In genomic region chr1:9018372-9018771, GRCh38 we compare ENCODE assay signal across 20 cellular contexts. TPM values are rescaled to one million over a fixed set of nuclear protein-coding genes. Genes with fewer than 3 reads are reported as not detected.
A peak's percentile ranks its signal among the peaks of the same experiment; 100 is the strongest.
DNase-seq lines count a peak whose midpoint lies in the region; ATAC-seq, FAIRE-seq and TF ChIP-seq lines count a peak whose summit lies in the region.
"Had no signal": no experiment of that assay in that cellular context is flagged by ENCODE, and none has a peak within 500 bp of the region (broad histone marks: within the 10 kb centered on the region; RNA-seq: fewer than 3 reads in every experiment).

No MANE protein-coding gene starts in this region.

- peak overlapping the region; percentile 34 for H3K4me2 ChIP-seq in astrocyte (ENCODE audit: low read length)
- peak overlapping the region; percentile 20 for H3K4me2 ChIP-seq in endothelial cell of umbilical vein (ENCODE audit: insufficient read depth, low read length)
- no peak overlapping the region for H3K4me2 ChIP-seq in osteoblast (ENCODE audit: insufficient read depth, low read length)

- no peaks in the 10 kb centered on the region for H3K36me3 ChIP-seq in astrocyte (ENCODE audit: insufficient read depth, low read length)
- no peaks in the 10 kb centered on the region for H3K36me3 ChIP-seq in endothelial cell of umbilical vein (ENCODE audit: control insufficient read depth in 2 of 2, extremely low read depth in 1 of 2, insufficient read depth in 2 of 2, low read length in 2 of 2)
- no peaks in the 10 kb centered on the region for H3K36me3 ChIP-seq in osteoblast (ENCODE audit: insufficient read depth, low read length)
- no peaks in the 10 kb centered on the region for H3K36me3 ChIP-seq in WERI-Rb-1
- no peaks in the 10 kb centered on the region for H3K36me3 ChIP-seq in adrenal gland (replicated peaks in 1 of 2)

- H3K4me1 ChIP-seq in astrocyte (ENCODE audit: insufficient read depth, low read length) (no peaks in the 10 kb centered on the region), endothelial cell of umbilical vein (ENCODE audit: control insufficient read depth, extremely low read depth, insufficient read depth, low read length) (peaks cover 12% of the 10 kb centered on the region), osteoblast (ENCODE audit: insufficient read depth, low read length) (no peaks in the 10 kb centered on the region), adrenal gland (replicated peaks in 1 of 2) (no peaks in the 10 kb centered on the region)

- H3K4me3 ChIP-seq in astrocyte (ENCODE audit: insufficient read depth, low read depth, low read length) (no peak overlapping the region), endothelial cell of umbilical vein (replicated peaks in 1 of 3; ENCODE audit: insufficient read depth in 1 of 3, low read depth in 1 of 3, low read length in 3 of 3) (no peak overlapping the region), osteoblast (ENCODE audit: insufficient read depth, low read length) (no peak overlapping the region), WERI-Rb-1 (ENCODE audit: low read depth, low read length) (no peak overlapping the region), adrenal gland (no peak overlapping the region)

- H3K27ac ChIP-seq in astrocyte (ENCODE audit: low read depth, low read length) (no peak overlapping the region), endothelial cell of umbilical vein (ENCODE audit: insufficient read depth, low read depth, low read length) (no peak overlapping the region), osteoblast (ENCODE audit: low read depth, low read length) (no peak overlapping the region), WERI-Rb-1 (no peak overlapping the region), adrenal gland (no peak overlapping the region)

- H3K9ac ChIP-seq in astrocyte (ENCODE audit: low read length) (no peak overlapping the region), endothelial cell of umbilical vein (replicated peaks; ENCODE audit: extremely low read depth, insufficient read depth, low read length) (peak overlapping the region; percentile 17)

- peaks cover 2% of the 10 kb centered on the region for H3K27me3 ChIP-seq in astrocyte (ENCODE audit: insufficient read depth, low read length)
- H3K27me3 ChIP-seq in endothelial cell of umbilical vein (ENCODE audit: control insufficient read depth in 2 of 2, insufficient read depth in 2 of 2, low read length in 2 of 2), result no peaks in the 10 kb centered on the region
- peaks cover 3% of the 10 kb centered on the region for H3K27me3 ChIP-seq in osteoblast (ENCODE audit: insufficient read depth, low read length)
- no peaks in the 10 kb centered on the region for H3K27me3 ChIP-seq in WERI-Rb-1 (ENCODE audit: insufficient read depth, low read depth, severe bottlenecking)
- no peaks in the 10 kb centered on the region for H3K27me3 ChIP-seq in adrenal gland

- H3K4me3 Mint-ChIP-seq in astrocyte (ENCODE audit: unreplicated experiment), result no peak overlapping the region
- no peak overlapping the region for H3K4me3 Mint-ChIP-seq in activated CD4-positive, alpha-beta T cell treated with anti-CD3 and anti-CD28 coated beads for 36 hours
- H3K4me3 Mint-ChIP-seq: CD8-positive, alpha-beta memory T cell had no signal

- TF ChIP-seq CTCF in astrocyte (IDR thresholded peaks at IDR 0.05; ENCODE audit: insufficient read depth, low read depth, low read length) (no peak), endothelial cell of umbilical vein (IDR thresholded peaks at IDR 0.05; ENCODE audit: extremely low read depth in 1 of 2, insufficient read depth in 1 of 2, low read depth in 1 of 2, low read length in 2 of 2) (no peak), osteoblast (IDR thresholded peaks at IDR 0.05; ENCODE audit: extremely low read depth, low read depth, low read length) (no peak), WERI-Rb-1 (IDR thresholded peaks at IDR 0.05; ENCODE audit: low read depth, low read length) (no peak), adrenal gland (IDR thresholded peaks at IDR 0.05) (no peak)

- no peaks in the 10 kb centered on the region for H3K36me3 Mint-ChIP-seq in astrocyte (ENCODE audit: low read depth, unreplicated experiment)
- H3K36me3 Mint-ChIP-seq in activated CD4-positive, alpha-beta T cell treated with anti-CD3 and anti-CD28 coated beads for 36 hours (ENCODE audit: low read depth), result no peaks in the 10 kb centered on the region
- H3K36me3 Mint-ChIP-seq: CD8-positive, alpha-beta memory T cell had no signal

- no peaks in the 10 kb centered on the region for H3K9me3 Mint-ChIP-seq in astrocyte (ENCODE audit: unreplicated experiment)
- no peaks in the 10 kb centered on the region for H3K9me3 Mint-ChIP-seq in activated CD4-positive, alpha-beta T cell treated with anti-CD3 and anti-CD28 coated beads for 36 hours (ENCODE audit: low read depth)
- H3K9me3 Mint-ChIP-seq: CD8-positive, alpha-beta memory T cell had no signal

- no peaks in the 10 kb centered on the region for H3K79me2 ChIP-seq in astrocyte (ENCODE audit: insufficient read depth, low read length)
- no peaks in the 10 kb centered on the region for H3K79me2 ChIP-seq in endothelial cell of umbilical vein (ENCODE audit: control insufficient read depth, insufficient read depth, low read length)
- H3K79me2 ChIP-seq in osteoblast (ENCODE audit: insufficient read depth, low read length), result no peaks in the 10 kb centered on the region

- H3K4me1 Mint-ChIP-seq in astrocyte (ENCODE audit: low read depth, unreplicated experiment), result no peaks in the 10 kb centered on the region
- no peaks in the 10 kb centered on the region for H3K4me1 Mint-ChIP-seq in activated CD4-positive, alpha-beta T cell treated with anti-CD3 and anti-CD28 coated beads for 36 hours

- intact Hi-C loops in endothelial cell of umbilical vein (cut with micrococcal nuclease), result no loop called here
- intact Hi-C loops in activated CD4-positive, alpha-beta T cell treated with anti-CD3 and anti-CD28 coated beads for 36 hours (cut with DNase I, micrococcal nuclease), result no loop called here
- intact Hi-C loops in adrenal gland (cut with DNase I), result no loop called here

- H4K20me1 ChIP-seq in astrocyte (ENCODE audit: insufficient read depth, low read length) (no peaks in the 10 kb centered on the region), endothelial cell of umbilical vein (replicated peaks; ENCODE audit: control insufficient read depth, extremely low read depth, insufficient read depth, low read length) (no peaks in the 10 kb centered on the region), osteoblast (ENCODE audit: insufficient read depth, low read length) (no peaks in the 10 kb centered on the region)

- H3K27me3 Mint-ChIP-seq in astrocyte (ENCODE audit: low read depth, unreplicated experiment), result peaks cover 47% of the 10 kb centered on the region
- peaks cover 3% of the 10 kb centered on the region for H3K27me3 Mint-ChIP-seq in activated CD4-positive, alpha-beta T cell treated with anti-CD3 and anti-CD28 coated beads for 36 hours

- H3K9me3 ChIP-seq in astrocyte (ENCODE audit: insufficient read depth, low read depth, low read length) (no peaks in the 10 kb centered on the region), endothelial cell of umbilical vein (replicated peaks; ENCODE audit: control insufficient read depth, insufficient read depth, low read length) (no peaks in the 10 kb centered on the region), osteoblast (ENCODE audit: low read depth, low read length) (no peaks in the 10 kb centered on the region), WERI-Rb-1 (ENCODE audit: severe bottlenecking) (no peaks in the 10 kb centered on the region), adrenal gland (replicated peaks in 1 of 3) (no peaks in the 10 kb centered on the region)

- BruUV-seq in endothelial cell of umbilical vein (replicated peaks; lab: Mats Ljungman, UMichigan), result no TSS peak

- POLR2A ChIA-PET in endothelial cell of umbilical vein (lab: Charles Lee), result no interaction called here
- POLR2A ChIA-PET in activated CD4-positive, alpha-beta T cell treated with anti-CD3 and anti-CD28 coated beads for 36 hours (lab: Charles Lee), result no interaction called here

- H3K27ac Mint-ChIP-seq in astrocyte (ENCODE audit: unreplicated experiment), result no peak overlapping the region
- H3K27ac Mint-ChIP-seq in activated CD4-positive, alpha-beta T cell treated with anti-CD3 and anti-CD28 coated beads for 36 hours, result no peak overlapping the region
- H3K27ac Mint-ChIP-seq: CD8-positive, alpha-beta memory T cell had no signal

- ATAC-seq in activated CD4-positive, alpha-beta T cell treated with anti-CD3 and anti-CD28 coated beads for 36 hours, result no peak
- ATAC-seq: Panc1 had no signal

- dilution Hi-C loops in endothelial cell of umbilical vein (cut with MboI; ENCODE audit: extremely low pct_ligation_motif_present, low sequenced_read_pairs), result no loop called here

- H3K9me1 ChIP-seq in endothelial cell of umbilical vein (replicated peaks; ENCODE audit: control insufficient read depth, extremely low read depth, insufficient read depth, low read length), result no peaks in the 10 kb centered on the region

- H2AFZ ChIP-seq in astrocyte (ENCODE audit: low read depth, low read length) (peak overlapping the region; percentile 13), endothelial cell of umbilical vein (ENCODE audit: low read depth, low read length) (peak overlapping the region; percentile 66), osteoblast (ENCODE audit: low read length) (peak overlapping the region; percentile 59)

- 46 to 67% (median 58%) methylated on average over 6 to 12 of the region's 12 CpGs for WGBS in adrenal gland, 4 donors

- DNase-seq in NCI-H1092 treated with DMSO at 0.1 percent for 48 hours (lab: John Stamatoyannopoulos, UW), result peak; percentile 25
- no peak for DNase-seq in NCI-H1092 (lab: John Stamatoyannopoulos, UW)
- no peak for DNase-seq in astrocyte (ENCODE audit: low read depth)
- DNase-seq in endothelial cell of umbilical vein (ENCODE audit: low read depth, low spot score), result peak; percentile 89
- DNase-seq in osteoblast (ENCODE audit: insufficient read length, low spot score, missing footprints), result peak; percentile 68
- DNase-seq in activated CD4-positive, alpha-beta T cell treated with anti-CD3 and anti-CD28 coated beads for 36 hours, result no peak
- DNase-seq in WERI-Rb-1, result no peak
- DNase-seq in adrenal gland, result no peak
- DNase-seq: 8988T; CD8-positive, alpha-beta memory T cell; EL; KBM-7; NCI-H146; NCI-H2081; NCI-H510A; NCI-H774; SHP77 had no signal

- TF ChIP-seq POLR2A in endothelial cell of umbilical vein (IDR thresholded peaks at IDR 0.05; ENCODE audit: low read depth, low read length), result no peak
- no peak for TF ChIP-seq POLR2A in adrenal gland (IDR thresholded peaks at IDR 0.05)

- FAIRE-seq in astrocyte (lab: Jason Lieb, UNC) (no peak), endothelial cell of umbilical vein (lab: Jason Lieb, UNC) (peak; percentile 81)
- FAIRE-seq: H1 had no signal

- CTCF ChIA-PET in endothelial cell of umbilical vein (lab: Charles Lee), result interaction anchor here (1.0 to 9.4 kb wide), 3 partner anchors 13 to 100 kb away, joined by 4 to 47 read pairs (median 4); no protein-coding TSS in a partner anchor
- CTCF ChIA-PET in activated CD4-positive, alpha-beta T cell treated with anti-CD3 and anti-CD28 coated beads for 36 hours (lab: Charles Lee), result no interaction called here

RNA-seq across cellular contexts. Expression of gene SLC2A7, which starts 7.9 kb away (rescaled TPM):
- not detected in 2 replicates for total RNA-seq in astrocyte
- not detected in 2 replicates for total RNA-seq in endothelial cell of umbilical vein
- polyA plus RNA-seq in endothelial cell of umbilical vein, result not detected in 2 replicates
- polyA plus RNA-seq in endothelial cell of umbilical vein (2011; cell fraction: cytosol; rRNA removed), result not detected in 2 replicates
- polyA plus RNA-seq in endothelial cell of umbilical vein (2011; cell fraction: nucleus; rRNA removed), result not detected in 2 replicates
- not detected in 2 replicates for polyA plus RNA-seq in endothelial cell of umbilical vein (2012)
- not detected in 2 replicates for polyA minus RNA-seq in endothelial cell of umbilical vein
- polyA minus RNA-seq in endothelial cell of umbilical vein (2011; cell fraction: cytosol; rRNA and poly(A)+ RNA removed), result not detected
- polyA minus RNA-seq in endothelial cell of umbilical vein (2011; cell fraction: nucleus; rRNA and poly(A)+ RNA removed), result not detected in 2 replicates
- not detected in 2 replicates for total RNA-seq in osteoblast
- not detected for total RNA-seq in activated CD4-positive, alpha-beta T cell treated with anti-CD3 and anti-CD28 coated beads for 36 hours
- not detected for total RNA-seq in adrenal gland
- not detected for polyA plus RNA-seq in adrenal gland
- total RNA-seq: CD8-positive, alpha-beta memory T cell; H1 had no signal
- polyA plus RNA-seq: BJ; CD8-positive, alpha-beta memory T cell; H1 had no signal

RNA-seq across cellular contexts. Expression of gene SLC2A5, which starts 51.1 kb away (rescaled TPM):
- total RNA-seq in astrocyte (0.79 and 2.6 TPM in 2 replicates), endothelial cell of umbilical vein (not detected in 2 replicates), osteoblast (11.2 and 22.4 TPM in 2 replicates), adrenal gland (10 to 100 TPM in 5 of 8 donors, 1 to 10 TPM in 3; 1.1 to 29.9 (median 14.9) TPM)
- polyA plus RNA-seq in endothelial cell of umbilical vein (not detected in 2 replicates), adrenal gland (1 to 10 TPM; 2.4 to 5.7 (median 2.8) TPM)
- polyA plus RNA-seq in endothelial cell of umbilical vein (2011; cell fraction: cytosol; rRNA removed), result not detected in 2 replicates
- polyA plus RNA-seq in endothelial cell of umbilical vein (2011; cell fraction: nucleus; rRNA removed), result not detected in 2 replicates
- not detected in 2 replicates for polyA plus RNA-seq in endothelial cell of umbilical vein (2012)
- polyA minus RNA-seq in endothelial cell of umbilical vein, result not detected in 2 replicates
- not detected for polyA minus RNA-seq in endothelial cell of umbilical vein (2011; cell fraction: cytosol; rRNA and poly(A)+ RNA removed)
- polyA minus RNA-seq in endothelial cell of umbilical vein (2011; cell fraction: nucleus; rRNA and poly(A)+ RNA removed), result not detected in 2 replicates
- not detected for total RNA-seq in activated CD4-positive, alpha-beta T cell treated with anti-CD3 and anti-CD28 coated beads for 36 hours
- total RNA-seq: CD8-positive, alpha-beta memory T cell; H1 had no signal
- polyA plus RNA-seq: CD8-positive, alpha-beta memory T cell had no signal

Comparison
In these comparisons a context has a peak if more than half of its experiments do, and no peak if none do; other contexts are left out.
1. DNase-seq: peak in NCI-H1092 treated with DMSO at 0.1 percent for 48 hours (single experiment), endothelial cell of umbilical vein (single experiment) and osteoblast (single experiment); none in NCI-H1092 (single experiment), astrocyte (single experiment), activated CD4-positive, alpha-beta T cell treated with anti-CD3 and anti-CD28 coated beads for 36 hours (single experiment), WERI-Rb-1 (single experiment) and adrenal gland (0 of 7).
2. H2AFZ ChIP-seq: peak in every context shown above with its lines; median percentile 66 in endothelial cell of umbilical vein; 59 in osteoblast; 13 in astrocyte.